8 cellular contexts compared by ENCODE assay signal in the genomic region with DNA sequence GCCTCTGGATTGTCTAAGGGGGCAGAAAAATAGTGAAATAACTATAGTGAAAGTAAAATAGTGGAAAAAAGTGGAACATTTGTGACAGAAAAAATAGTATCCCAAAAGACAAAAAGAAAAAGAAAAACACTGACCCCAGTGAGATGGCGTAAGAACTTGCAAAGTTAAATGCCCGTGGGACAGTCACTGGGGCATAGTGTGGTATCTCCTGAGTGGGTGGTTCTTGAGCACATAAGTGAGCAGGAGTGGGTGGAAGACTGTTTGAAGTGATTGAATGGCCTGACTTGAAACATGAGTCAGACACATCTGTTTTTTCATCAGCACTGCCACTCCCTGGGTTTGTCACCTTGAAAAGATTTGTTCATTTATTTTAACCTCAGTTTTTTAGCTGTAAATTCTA. TPM values are rescaled to one million over a fixed set of nuclear protein-coding genes. Genes with fewer than 3 reads are reported as not detected.
DNase-seq lines count a peak whose midpoint lies in the region; ATAC-seq and TF ChIP-seq lines count a peak whose summit lies in the region.

No MANE protein-coding gene starts in this region.

- no peaks in the 10 kb centered on the region for H3K27me3 ChIP-seq in suprapubic skin

- WGBS in suprapubic skin, result 30% methylated on average over 2 of the region's 2 CpGs

- H3K27ac Mint-ChIP-seq in activated T-cell treated with anti-CD3 and anti-CD28 coated beads, Interleukin-2, amount 50 U/mL, for 24 hours, result peak overlapping the region; percentile 100

- TF ChIP-seq EP300 in suprapubic skin (IDR thresholded peaks at IDR 0.05), result no peak

- ATAC-seq in GM18502 (IDR thresholded peaks at IDR 0.05; ENCODE audit: poor library complexity, unreplicated experiment) (no peak), HG02870 (IDR thresholded peaks at IDR 0.05; ENCODE audit: unreplicated experiment) (no peak)

- no peak for TF ChIP-seq CTCF in suprapubic skin (IDR thresholded peaks at IDR 0.05)

- peaks cover 26% of the 10 kb centered on the region for H3K4me1 ChIP-seq in suprapubic skin

- H3K27me3 Mint-ChIP-seq in activated T-cell treated with anti-CD3 and anti-CD28 coated beads, Interleukin-2, amount 50 U/mL, for 24 hours, result no peaks in the 10 kb centered on the region

- peak overlapping the region; percentile 100 for H3K4me3 Mint-ChIP-seq in activated T-cell treated with anti-CD3 and anti-CD28 coated beads, Interleukin-2, amount 50 U/mL, for 24 hours

- no peak for TF ChIP-seq POLR2A in suprapubic skin (IDR thresholded peaks at IDR 0.05)

- DNase-seq in activated gamma-delta T cell treated with Interleukin-2 at 50 U/mL for 16 hours, result peak; percentile 14
- DNase-seq in activated gamma-delta T cell (lab: John Stamatoyannopoulos, UW), result no peak
- no peak for DNase-seq in activated T-cell treated with anti-CD3 and anti-CD28 coated beads, Interleukin-2, amount 50 U/mL, for 24 hours
- DNase-seq in head of caudate nucleus, result peak in 27 of 42 donors; percentile 3 to 79 (median 37)
- DNase-seq in suprapubic skin (ENCODE audit: low spot score in 2 of 2), result no peak
- DNase-seq in epidermal melanocyte (ENCODE audit: insufficient read length, low spot score), result no peak

- H3K4me3 ChIP-seq in suprapubic skin, result no peak overlapping the region

- intact Hi-C loops in head of caudate nucleus (cut with DNase I), result no loop called here

- H3K4me1 Mint-ChIP-seq in activated T-cell treated with anti-CD3 and anti-CD28 coated beads, Interleukin-2, amount 50 U/mL, for 24 hours (ENCODE audit: low read depth), result peaks cover 67% of the 10 kb centered on the region

- H3K36me3 ChIP-seq in suprapubic skin, result peaks cover 20% of the 10 kb centered on the region

- peaks cover under 1% of the 10 kb centered on the region for H3K9me3 ChIP-seq in suprapubic skin

- peak overlapping the region; percentile 64 for H3K27ac ChIP-seq in suprapubic skin

- H3K9me3 Mint-ChIP-seq in activated T-cell treated with anti-CD3 and anti-CD28 coated beads, Interleukin-2, amount 50 U/mL, for 24 hours, result peaks cover 4% of the 10 kb centered on the region

- peaks cover 76% of the 10 kb centered on the region for H3K36me3 Mint-ChIP-seq in activated T-cell treated with anti-CD3 and anti-CD28 coated beads, Interleukin-2, amount 50 U/mL, for 24 hours (ENCODE audit: low read depth)

RNA-seq across cellular contexts. Expression of a gene that starts 2.5 kb away (rescaled TPM):
- total RNA-seq in suprapubic skin, result 10 to 100 TPM; 22.0 to 36.0 (median 26.7) TPM

RNA-seq across cellular contexts. Expression of a gene that starts 59.0 kb away (rescaled TPM):
- 10 to 100 TPM in 2 of 4 donors, 1 to 10 TPM in 2; 8.2 to 15.4 (median 10.2) TPM for total RNA-seq in suprapubic skin

Comparison
In these comparisons a context has a peak if more than half of its experiments do, and no peak if none do; other contexts are left out.
1. DNase-seq: peak in activated gamma-delta T cell treated with Interleukin-2 at 50 U/mL for 16 hours (single experiment) and head of caudate nucleus (27 of 42); none in activated gamma-delta T cell (single experiment), activated T-cell treated with anti-CD3 and anti-CD28 coated beads, Interleukin-2, amount 50 U/mL, for 24 hours (single experiment), suprapubic skin (0 of 2) and epidermal melanocyte (single experiment).